In genomic region chr4:164701665-164702064, GRCh38 we compare ENCODE assay signal across 23 cellular contexts. TPM values are rescaled to one million over a fixed set of nuclear protein-coding genes. Genes with fewer than 3 reads are reported as not detected.
DNase-seq lines count a peak whose midpoint lies in the region; ATAC-seq and TF ChIP-seq lines count a peak whose summit lies in the region.
"Had no signal": no experiment of that assay in that cellular context is flagged by ENCODE, and none has a peak within 500 bp of the region (broad histone marks: within the 10 kb centered on the region; RNA-seq: fewer than 3 reads in every experiment).

No MANE protein-coding gene starts in this region.

- no peaks in the 10 kb centered on the region for H3K4me1 ChIP-seq in right cardiac atrium (ENCODE audit: control insufficient read depth, insufficient read depth, low read length)
- H3K4me1 ChIP-seq: spleen, tibial artery had no signal

- no peak overlapping the region for H3K27ac Mint-ChIP-seq in T-helper 17 cell
- H3K27ac Mint-ChIP-seq: IgD-negative memory B cell, mesothelial cell of epicardium had no signal

- no peaks in the 10 kb centered on the region for H3K4me1 Mint-ChIP-seq in T-helper 17 cell
- H3K4me1 Mint-ChIP-seq: mesothelial cell of epicardium had no signal

- intact Hi-C loops in right cardiac atrium (cut with DNase I) = no loop called here

- H3K4me3 Mint-ChIP-seq in T-helper 17 cell = no peak overlapping the region
- H3K4me3 Mint-ChIP-seq: IgD-negative memory B cell, mesothelial cell of epicardium had no signal

- peaks cover 12% of the 10 kb centered on the region for H3K27me3 Mint-ChIP-seq in T-helper 17 cell

- WGBS in right cardiac atrium = 52% methylated on average over 4 of the region's 4 CpGs

- POLR2A ChIA-PET in GM10248 (lab: Yijun Ruan, JAX) = no interaction called here

- H3K36me3 Mint-ChIP-seq in T-helper 17 cell (ENCODE audit: low read depth) = no peaks in the 10 kb centered on the region
- H3K36me3 Mint-ChIP-seq: mesothelial cell of epicardium had no signal

- no peak overlapping the region for H3K27ac ChIP-seq in right cardiac atrium (ENCODE audit: low read length)
- H3K27ac ChIP-seq: spleen, tibial artery, VCaP had no signal

- ATAC-seq in GM19035 (IDR thresholded peaks at IDR 0.05; ENCODE audit: unreplicated experiment) = peak; percentile 75
- peak; percentile 91 for ATAC-seq in HG02610 (IDR thresholded peaks at IDR 0.05; ENCODE audit: unreplicated experiment)
- ATAC-seq in HG03139 (IDR thresholded peaks at IDR 0.05; ENCODE audit: unreplicated experiment) = peak; percentile 79
- ATAC-seq in right cardiac atrium = no peak
- ATAC-seq in SK-N-SH treated with all-trans-retinoic acid at 6 μM for 48 hours = no peak
- ATAC-seq in T-helper 17 cell = no peak

- H3K9me3 ChIP-seq in right cardiac atrium (ENCODE audit: control insufficient read depth, low read length) (no peaks in the 10 kb centered on the region), T-helper 17 cell (ENCODE audit: control insufficient read depth, low read length, poor library complexity, severe bottlenecking) (no peaks in the 10 kb centered on the region)
- H3K9me3 ChIP-seq: spleen, tibial artery had no signal

- DNase-seq in GM10248 (ENCODE audit: extremely low spot score) = peak; percentile 13
- DNase-seq in right cardiac atrium = no peak
- no peak for DNase-seq in glomerular visceral epithelial cell (ENCODE audit: extremely low spot score)
- no peak for DNase-seq in T-helper 17 cell
- DNase-seq: activated T-cell treated with anti-CD3 and anti-CD28 coated beads for 4 hours, amniotic stem cell, COR-L47, cortex of kidney, NCI-H1436 treated with DMSO at 0.1 percent for 48 hours, NCI-H69, SIG-M5, spleen, tibial artery had no signal

- no peak overlapping the region for H3K4me3 ChIP-seq in right cardiac atrium (ENCODE audit: low read length)
- H3K4me3 ChIP-seq: spleen, tibial artery had no signal

- TF ChIP-seq CTCF in GM10248 (IDR thresholded peaks at IDR 0.05; ENCODE audit: control extremely low read depth, extremely low read depth, low read depth, missing control alignments) = no peak

- H3K27me3 ChIP-seq in right cardiac atrium (ENCODE audit: control insufficient read depth, insufficient read depth) = no peaks in the 10 kb centered on the region
- H3K27me3 ChIP-seq: spleen, tibial artery had no signal

- CTCF ChIA-PET in GM10248 (lab: Yijun Ruan, JAX) = interaction anchor here (1.5 to 3.0 kb wide), 3 partner anchors 11 to 30 kb away, joined by 3 to 23 read pairs (median 5); no protein-coding TSS in a partner anchor

TF ChIP-seq in SK-N-SH treated with all-trans-retinoic acid at 6 μM for 48 hours, 23 proteins besides CTCF, POLR2A, EP300 and RAD21:
- TF ChIP-seq OSR1 (CRISPR knock-in tag; IDR thresholded peaks at IDR 0.05) (no peak), RARB (CRISPR knock-in tag; IDR thresholded peaks at IDR 0.05) (no peak), SNAI2 (CRISPR knock-in tag; IDR thresholded peaks at IDR 0.05) (no peak), TCF4 (CRISPR knock-in tag; IDR thresholded peaks at IDR 0.05; ENCODE audit: borderline replicate concordance) (no peak), PPARA (CRISPR knock-in tag; IDR thresholded peaks at IDR 0.05; ENCODE audit: borderline replicate concordance) (no peak), CSDC2 (CRISPR knock-in tag; IDR thresholded peaks at IDR 0.05) (no peak)

RNA-seq across cellular contexts. Expression of gene SMIM31, which starts 52.3 kb away (rescaled TPM):
- not detected for total RNA-seq in right cardiac atrium
- not detected for polyA plus RNA-seq in right cardiac atrium
- not detected for total RNA-seq in T-helper 17 cell
- total RNA-seq: fibroblast of lung, H1, mesothelial cell of epicardium, osteoblast, spleen had no signal
- polyA plus RNA-seq: fibroblast of lung, H1, IgD-negative memory B cell, spleen had no signal

Comparison
In these comparisons a context has a peak if more than half of its experiments do, and no peak if none do; other contexts are left out.
1. ATAC-seq: peak in GM19035 (single experiment), HG02610 (single experiment) and HG03139 (single experiment); none in right cardiac atrium (0 of 2), SK-N-SH treated with all-trans-retinoic acid at 6 μM for 48 hours (single experiment) and T-helper 17 cell (single experiment).